ENCODE assay signal across 27 cellular contexts in genomic region chr9:72656021-72656420, GRCh38.
"Had no signal": no experiment of that assay in that cellular context is flagged by ENCODE, and none has a peak within 500 bp of the region (broad histone marks: within the 10 kb centered on the region; RNA-seq: fewer than 3 reads in every experiment).

No MANE protein-coding gene starts in this region.

- H3K4me3 ChIP-seq: ascending aorta, gastrocnemius medialis, heart right ventricle had no signal

- H3K36me3 ChIP-seq: ascending aorta, brain microvascular endothelial cell, gastrocnemius medialis, heart right ventricle had no signal

- H3K27ac ChIP-seq: ascending aorta, brain microvascular endothelial cell, epithelial cell of prostate, gastrocnemius medialis, heart right ventricle had no signal

- H3K4me1 ChIP-seq: ascending aorta, gastrocnemius medialis, heart right ventricle had no signal

- H3K27me3 ChIP-seq: ascending aorta, brain microvascular endothelial cell, gastrocnemius medialis, heart right ventricle had no signal

- H3K4me3 Mint-ChIP-seq: activated CD4-positive, alpha-beta memory T cell treated with anti-CD3 and anti-CD28 coated beads for 36 hours; activated CD4-positive, alpha-beta T cell treated with anti-CD3 and anti-CD28 coated beads for 36 hours; activated CD4-positive, alpha-beta T cell treated with anti-CD3 and anti-CD28 coated beads, Interleukin-2, amount 10 ng/mL, durations not matched to agents 24 days and 14 days; activated CD8-positive, alpha-beta memory T cell treated with anti-CD3 and anti-CD28 coated beads, Interleukin-2, amount 10 ng/mL, durations not matched to agents 7 days and 5 days; activated CD8-positive, alpha-beta T cell treated with anti-CD3 and anti-CD28 coated beads, Interleukin-2, amount 10 ng/mL, durations not matched to agents 7 days and 5 days; activated naive CD4-positive, alpha-beta T cell treated with anti-CD3 and anti-CD28 coated beads, Interleukin-2, amount 10 ng/mL, durations not matched to agents 7 days and 5 days; activated naive CD8-positive, alpha-beta T cell treated with anti-CD3 and anti-CD28 coated beads, Interleukin-2, amount 10 ng/mL, durations not matched to agents 7 days and 5 days; activated T-cell treated with anti-CD3 and anti-CD28 coated beads, Interleukin-2, amount 50 U/mL, for 72 hours; effector memory CD8-positive, alpha-beta T cell had no signal

- DNase-seq: activated CD4-positive, alpha-beta memory T cell treated with anti-CD3 and anti-CD28 coated beads for 36 hours; activated CD4-positive, alpha-beta T cell treated with anti-CD3 and anti-CD28 coated beads for 36 hours; activated CD4-positive, alpha-beta T cell treated with anti-CD3 and anti-CD28 coated beads, Interleukin-2, amount 10 ng/mL, durations not matched to agents 24 days and 14 days; activated CD4-positive, CD25-positive, alpha-beta regulatory T cell; activated CD4-positive, CD25-positive, alpha-beta regulatory T cell treated with anti-CD3 and anti-CD28 coated beads, Interleukin-2, amount 50 U/mL, for 72 hours; activated CD8-positive, alpha-beta memory T cell treated with anti-CD3 and anti-CD28 coated beads, Interleukin-2, amount 10 ng/mL, durations not matched to agents 7 days and 5 days; activated CD8-positive, alpha-beta memory T cell treated with anti-CD3 and anti-CD28 coated beads, Interleukin-2, amount 50 U/mL, for 4 hours; activated CD8-positive, alpha-beta T cell treated with anti-CD3 and anti-CD28 coated beads, Interleukin-2, amount 10 ng/mL, durations not matched to agents 7 days and 5 days; activated gamma-delta T cell; activated naive CD4-positive, alpha-beta T cell; activated naive CD4-positive, alpha-beta T cell treated with anti-CD3 and anti-CD28 coated beads, Interleukin-2, amount 10 ng/mL, durations not matched to agents 7 days and 5 days; activated naive CD8-positive, alpha-beta T cell treated with anti-CD3 and anti-CD28 coated beads, Interleukin-2, amount 10 ng/mL, durations not matched to agents 7 days and 5 days; activated T-cell treated with anti-CD3 and anti-CD28 coated beads, Interleukin-2, amount 50 U/mL, for 1 hour; activated T-cell treated with anti-CD3 and anti-CD28 coated beads, Interleukin-2, amount 50 U/mL, for 72 hours; brain microvascular endothelial cell; cortex of kidney; dermis blood vessel endothelial cell; effector CD4-positive, alpha-beta T cell; effector memory CD8-positive, alpha-beta T cell; foreskin fibroblast; gastrocnemius medialis; glutamatergic neuron; heart right ventricle; T-helper 2 cell had no signal

- H3K4me1 Mint-ChIP-seq: activated CD4-positive, alpha-beta T cell treated with anti-CD3 and anti-CD28 coated beads for 36 hours; activated CD4-positive, alpha-beta T cell treated with anti-CD3 and anti-CD28 coated beads, Interleukin-2, amount 10 ng/mL, durations not matched to agents 24 days and 14 days; activated CD8-positive, alpha-beta memory T cell treated with anti-CD3 and anti-CD28 coated beads, Interleukin-2, amount 10 ng/mL, durations not matched to agents 7 days and 5 days; activated naive CD4-positive, alpha-beta T cell treated with anti-CD3 and anti-CD28 coated beads, Interleukin-2, amount 10 ng/mL, durations not matched to agents 7 days and 5 days; activated naive CD8-positive, alpha-beta T cell treated with anti-CD3 and anti-CD28 coated beads, Interleukin-2, amount 10 ng/mL, durations not matched to agents 7 days and 5 days had no signal

- H3K27ac Mint-ChIP-seq: activated CD4-positive, alpha-beta memory T cell treated with anti-CD3 and anti-CD28 coated beads for 36 hours; activated CD4-positive, alpha-beta T cell treated with anti-CD3 and anti-CD28 coated beads for 36 hours; activated CD4-positive, alpha-beta T cell treated with anti-CD3 and anti-CD28 coated beads, Interleukin-2, amount 10 ng/mL, durations not matched to agents 24 days and 14 days; activated CD8-positive, alpha-beta memory T cell treated with anti-CD3 and anti-CD28 coated beads, Interleukin-2, amount 10 ng/mL, durations not matched to agents 7 days and 5 days; activated CD8-positive, alpha-beta T cell treated with anti-CD3 and anti-CD28 coated beads, Interleukin-2, amount 10 ng/mL, durations not matched to agents 7 days and 5 days; activated naive CD4-positive, alpha-beta T cell treated with anti-CD3 and anti-CD28 coated beads, Interleukin-2, amount 10 ng/mL, durations not matched to agents 7 days and 5 days; activated naive CD4-positive, alpha-beta T cell treated with anti-CD3 and anti-CD28 coated beads, Interleukin-2, amount 50 U/mL, for 72 hours; activated naive CD8-positive, alpha-beta T cell treated with anti-CD3 and anti-CD28 coated beads, Interleukin-2, amount 10 ng/mL, durations not matched to agents 7 days and 5 days; activated T-cell treated with anti-CD3 and anti-CD28 coated beads, Interleukin-2, amount 50 U/mL, for 72 hours; effector memory CD8-positive, alpha-beta T cell had no signal

- H3K36me3 Mint-ChIP-seq: activated CD4-positive, alpha-beta memory T cell treated with anti-CD3 and anti-CD28 coated beads for 36 hours; activated CD8-positive, alpha-beta memory T cell treated with anti-CD3 and anti-CD28 coated beads, Interleukin-2, amount 10 ng/mL, durations not matched to agents 7 days and 5 days; activated naive CD4-positive, alpha-beta T cell treated with anti-CD3 and anti-CD28 coated beads, Interleukin-2, amount 10 ng/mL, durations not matched to agents 7 days and 5 days; activated naive CD4-positive, alpha-beta T cell treated with anti-CD3 and anti-CD28 coated beads, Interleukin-2, amount 50 U/mL, for 72 hours; activated naive CD8-positive, alpha-beta T cell treated with anti-CD3 and anti-CD28 coated beads, Interleukin-2, amount 10 ng/mL, durations not matched to agents 7 days and 5 days had no signal

- ATAC-seq: activated CD4-positive, alpha-beta T cell treated with anti-CD3 and anti-CD28 coated beads for 36 hours; activated CD8-positive, alpha-beta memory T cell treated with anti-CD3 and anti-CD28 coated beads, Interleukin-2, amount 10 ng/mL, durations not matched to agents 7 days and 5 days; activated CD8-positive, alpha-beta T cell treated with anti-CD3 and anti-CD28 coated beads, Interleukin-2, amount 10 ng/mL, durations not matched to agents 7 days and 5 days; activated naive CD4-positive, alpha-beta T cell treated with anti-CD3 and anti-CD28 coated beads, Interleukin-2, amount 50 U/mL, for 72 hours; activated T-cell treated with anti-CD3 and anti-CD28 coated beads, Interleukin-2, amount 50 U/mL, for 72 hours; effector memory CD8-positive, alpha-beta T cell; gastrocnemius medialis; heart right ventricle had no signal

- H3K9me3 ChIP-seq: ascending aorta, gastrocnemius medialis, heart right ventricle had no signal

- H3K9me3 Mint-ChIP-seq: activated CD4-positive, alpha-beta memory T cell treated with anti-CD3 and anti-CD28 coated beads for 36 hours; activated CD4-positive, alpha-beta T cell treated with anti-CD3 and anti-CD28 coated beads, Interleukin-2, amount 10 ng/mL, durations not matched to agents 24 days and 14 days; activated naive CD4-positive, alpha-beta T cell treated with anti-CD3 and anti-CD28 coated beads, Interleukin-2, amount 10 ng/mL, durations not matched to agents 7 days and 5 days; activated naive CD4-positive, alpha-beta T cell treated with anti-CD3 and anti-CD28 coated beads, Interleukin-2, amount 50 U/mL, for 72 hours; activated naive CD8-positive, alpha-beta T cell treated with anti-CD3 and anti-CD28 coated beads, Interleukin-2, amount 10 ng/mL, durations not matched to agents 7 days and 5 days; activated T-cell treated with anti-CD3 and anti-CD28 coated beads, Interleukin-2, amount 50 U/mL, for 72 hours; effector memory CD8-positive, alpha-beta T cell had no signal
